Comparison of ENCODE assay signal across 12 cellular contexts in the genomic region with DNA sequence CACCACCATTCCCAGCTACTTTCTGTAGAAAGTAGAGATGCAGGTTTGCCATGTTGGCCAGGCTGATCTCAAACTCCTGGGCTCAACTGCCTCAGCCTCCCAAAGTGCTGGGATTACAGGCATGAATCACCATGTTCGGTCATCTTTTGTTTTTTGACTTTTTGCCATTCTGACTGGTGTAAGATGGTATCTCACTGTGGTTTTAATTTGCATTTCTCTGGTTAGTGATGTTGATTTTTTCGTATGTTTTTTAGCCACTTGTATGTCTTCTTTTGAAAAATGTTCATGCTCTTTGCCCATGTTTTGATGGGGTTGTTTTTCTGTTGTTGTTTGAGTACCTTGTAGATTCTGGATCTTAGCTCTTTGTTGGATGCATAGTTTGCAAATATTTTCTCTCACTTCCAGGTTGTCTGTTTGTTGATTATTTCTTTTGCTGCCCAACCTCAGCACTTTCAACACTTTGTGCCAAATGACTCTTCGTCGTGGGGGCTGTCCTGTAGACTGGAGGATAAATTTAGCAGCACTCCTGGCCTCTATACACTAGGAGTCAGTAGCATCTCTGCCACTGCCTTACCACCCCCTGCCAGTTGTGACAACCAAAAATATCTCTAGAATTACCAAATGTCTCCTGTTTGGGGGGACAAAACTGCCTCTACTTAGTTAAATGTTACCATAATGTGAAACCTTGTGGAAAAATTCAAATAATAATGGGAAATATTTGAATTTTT. TPM values are rescaled to one million over a fixed set of nuclear protein-coding genes. Genes with fewer than 3 reads are reported as not detected.
A peak's percentile ranks its signal among the peaks of the same experiment; 100 is the strongest.
DNase-seq lines count a peak whose midpoint lies in the region; ATAC-seq, FAIRE-seq and TF ChIP-seq lines count a peak whose summit lies in the region.
"Had no signal": no experiment of that assay in that cellular context is flagged by ENCODE, and none has a peak within 500 bp of the region (broad histone marks: within the 10 kb centered on the region; RNA-seq: fewer than 3 reads in every experiment).

No MANE protein-coding gene starts in this region.

- DNase-seq in AG20443 (ENCODE audit: low spot score): peak; percentile 21
- DNase-seq in RWPE2 (ENCODE audit: low spot score): no peak
- DNase-seq in fibroblast of peridontal ligament (ENCODE audit: extremely low read depth): peak; percentile 93
- no peak for DNase-seq in COLO668 (lab: John Stamatoyannopoulos, UW; ENCODE audit: unreplicated experiment)
- DNase-seq in NCI-H526 treated with DMSO at 0.1 percent for 48 hours (lab: John Stamatoyannopoulos, UW): no peak
- DNase-seq in cerebellum (ENCODE audit: low spot score): no peak
- DNase-seq in HTR-8/SVneo (ENCODE audit: insufficient read length, low spot score): no peak
- DNase-seq: activated CD4-positive, alpha-beta T cell treated with anti-CD3 and anti-CD28 coated beads, Interleukin-2, amount 50 U/mL, for 48 hours had no signal

- TF ChIP-seq CTCF in RWPE2 (IDR thresholded peaks at IDR 0.05; ENCODE audit: poor library complexity, severe bottlenecking): no peak

- H3K27ac ChIP-seq in RWPE2 (ENCODE audit: poor library complexity, severe bottlenecking): no peak overlapping the region
- H3K27ac ChIP-seq: gastroesophageal sphincter, right atrium auricular region had no signal

- H3K4me3 ChIP-seq in RWPE2 (ENCODE audit: severe bottlenecking): no peak overlapping the region
- H3K4me3 ChIP-seq: gastroesophageal sphincter, right atrium auricular region had no signal

- H3K36me3 ChIP-seq in RWPE2 (ENCODE audit: low read depth): no peaks in the 10 kb centered on the region
- H3K36me3 ChIP-seq: gastroesophageal sphincter had no signal

- no peak for FAIRE-seq in HTR-8/SVneo (lab: Jason Lieb, UNC)
- FAIRE-seq: GM18507 had no signal

- H3K9me3 ChIP-seq in RWPE2 (ENCODE audit: severe bottlenecking): no peaks in the 10 kb centered on the region
- H3K9me3 ChIP-seq: gastroesophageal sphincter, right atrium auricular region had no signal

- ATAC-seq in GM21423 (IDR thresholded peaks at IDR 0.05; ENCODE audit: unreplicated experiment) (peak; percentile 50), RWPE2 (ENCODE audit: low read depth) (peak; percentile 55; the same call in 2 of the 3 replicates)
- ATAC-seq: gastroesophageal sphincter had no signal

- no peaks in the 10 kb centered on the region for H3K4me1 ChIP-seq in RWPE2 (ENCODE audit: insufficient read depth, poor library complexity, severe bottlenecking)
- H3K4me1 ChIP-seq: gastroesophageal sphincter, right atrium auricular region had no signal

- H3K27me3 ChIP-seq in RWPE2 (ENCODE audit: insufficient read depth, poor library complexity, severe bottlenecking): no peaks in the 10 kb centered on the region
- H3K27me3 ChIP-seq: gastroesophageal sphincter, right atrium auricular region had no signal

RNA-seq across cellular contexts. Expression of a gene that starts 6.5 kb away (rescaled TPM):
- 6.0 TPM for total RNA-seq in cerebellum

RNA-seq across cellular contexts. Expression of a gene that starts 31.5 kb away (rescaled TPM):
- total RNA-seq in cerebellum: 31.8 TPM

Comparison
In these comparisons a context has a peak if more than half of its experiments do, and no peak if none do; other contexts are left out.
1. DNase-seq: peak in AG20443 (single experiment) and fibroblast of peridontal ligament (single experiment); none in RWPE2 (single experiment), COLO668 (single experiment), NCI-H526 treated with DMSO at 0.1 percent for 48 hours (single experiment), cerebellum (single experiment) and HTR-8/SVneo (single experiment).